ENCODE assay signal across 1 cellular context in the genomic region with DNA sequence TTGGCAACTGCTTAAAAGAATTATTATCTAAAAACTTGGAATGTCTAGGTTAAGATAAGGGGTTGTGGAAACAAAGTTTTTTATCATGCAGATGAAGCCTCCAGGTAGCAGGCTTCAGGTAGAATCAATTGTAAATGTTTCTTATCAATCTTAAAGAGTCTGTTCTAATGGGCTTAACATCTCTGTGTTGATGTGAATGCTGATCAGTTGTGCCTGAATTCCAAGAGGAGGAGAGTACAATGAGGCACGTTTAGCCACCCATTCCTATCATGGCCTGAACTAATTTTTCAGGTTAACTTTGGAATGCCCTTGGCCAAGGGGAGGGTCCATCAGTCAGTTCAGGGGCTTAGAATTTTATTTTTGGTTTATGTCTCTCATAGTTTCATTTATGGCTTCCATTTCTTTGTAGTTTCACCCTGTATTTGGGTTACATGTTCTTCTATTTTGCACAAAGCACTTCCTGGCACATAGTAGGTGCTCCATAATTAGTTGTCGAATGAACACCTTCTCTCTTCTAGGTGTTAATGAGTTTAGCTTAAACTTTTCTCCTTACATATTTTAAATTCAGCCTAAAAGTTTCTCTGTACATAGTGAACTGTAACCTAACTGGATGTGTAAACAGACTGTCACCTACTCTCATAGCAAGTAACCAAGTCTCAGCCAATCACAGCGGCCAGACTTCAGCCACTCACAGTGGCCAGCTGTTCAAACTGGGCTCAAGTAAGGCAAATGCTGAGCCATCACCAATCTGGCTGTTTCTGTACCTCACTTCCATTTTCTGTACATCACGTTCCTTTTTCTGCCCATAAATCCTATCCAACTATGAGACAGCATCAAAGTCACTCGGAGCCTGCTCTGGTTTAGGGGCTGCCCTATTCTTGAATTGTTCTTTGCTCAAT.
TF ChIP-seq lines count a peak whose summit lies in the region.

No MANE protein-coding gene starts in this region.

TF ChIP-seq in GM23338, 12 proteins besides CTCF, POLR2A, EP300 and RAD21 (continued from another document):
- TF ChIP-seq, protein P1, sequence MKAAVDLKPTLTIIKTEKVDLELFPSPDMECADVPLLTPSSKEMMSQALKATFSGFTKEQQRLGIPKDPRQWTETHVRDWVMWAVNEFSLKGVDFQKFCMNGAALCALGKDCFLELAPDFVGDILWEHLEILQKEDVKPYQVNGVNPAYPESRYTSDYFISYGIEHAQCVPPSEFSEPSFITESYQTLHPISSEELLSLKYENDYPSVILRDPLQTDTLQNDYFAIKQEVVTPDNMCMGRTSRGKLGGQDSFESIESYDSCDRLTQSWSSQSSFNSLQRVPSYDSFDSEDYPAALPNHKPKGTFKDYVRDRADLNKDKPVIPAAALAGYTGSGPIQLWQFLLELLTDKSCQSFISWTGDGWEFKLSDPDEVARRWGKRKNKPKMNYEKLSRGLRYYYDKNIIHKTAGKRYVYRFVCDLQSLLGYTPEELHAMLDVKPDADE (IDR thresholded peaks at IDR 0.05): no peak
- TF ChIP-seq ZNF114 (CRISPR knock-in tag; IDR thresholded peaks at IDR 0.05) (no peak), EZH2 (IDR thresholded peaks at IDR 0.05; ENCODE audit: low read depth, unreplicated experiment) (no peak)
